In genomic region chr19:48139053-48139452, GRCh38 we compare ENCODE assay signal across 23 cellular contexts.
"Had no signal": no experiment of that assay in that cellular context is flagged by ENCODE, and none has a peak within 500 bp of the region (broad histone marks: within the 10 kb centered on the region; RNA-seq: fewer than 3 reads in every experiment).

No MANE protein-coding gene starts in this region.

- H3K4me1 ChIP-seq: colonic mucosa, foreskin keratinocyte, left ventricle myocardium inferior, sigmoid colon, stomach, upper lobe of left lung, uterus had no signal

- H3K36me3 ChIP-seq: colonic mucosa, sigmoid colon, uterus had no signal

- H3K4me1 Mint-ChIP-seq: nephron had no signal

- H3K27me3 ChIP-seq: colonic mucosa, foreskin keratinocyte, hepatocyte, neutrophil, sigmoid colon, stomach, upper lobe of left lung, uterus had no signal

- H3K9me3 Mint-ChIP-seq: naive B cell, nephron had no signal

- H2AFZ ChIP-seq: hepatocyte had no signal

- H3K4me3 ChIP-seq: colonic mucosa, hepatocyte, left ventricle myocardium inferior, lung, sigmoid colon, skin epidermis, stomach, upper lobe of left lung, uterus had no signal

- H3K4me2 ChIP-seq: hepatocyte had no signal

- H3K27ac Mint-ChIP-seq: nephron had no signal

- H3K4me3 Mint-ChIP-seq: nephron had no signal

- ATAC-seq: foreskin keratinocyte, left cardiac atrium had no signal

- DNase-seq: colonic mucosa; dermis blood vessel endothelial cell; erythroblast; foreskin keratinocyte; kidney; left cardiac atrium; left ventricle myocardium inferior; mesendoderm; naive B cell; sigmoid colon; stimulated activated CD4-positive, alpha-beta T cell treated with anti-CD3 and anti-CD28 coated beads, Interleukin-2, amount 100 ng/mL, for 24 hours; stimulated activated CD4-positive, alpha-beta T cell treated with anti-CD3 and anti-CD28 coated beads, Interleukin-4, amount 100 ng/mL, for 4 hours; stimulated activated naive CD4-positive, alpha-beta T cell; stomach; substantia nigra; upper lobe of left lung; uterus had no signal

- FAIRE-seq: endothelial cell of umbilical vein, kidney had no signal

- H3K27me3 Mint-ChIP-seq: naive B cell had no signal

- H3K79me2 ChIP-seq: hepatocyte had no signal

- H3K27ac ChIP-seq: colonic mucosa, foreskin keratinocyte, hepatocyte, left ventricle myocardium inferior, neutrophil, sigmoid colon, skin epidermis, stomach, upper lobe of left lung, uterus had no signal

- H3K9me3 ChIP-seq: colonic mucosa, left ventricle myocardium inferior, neutrophil, sigmoid colon, stomach, upper lobe of left lung, uterus had no signal
